ENCODE assay signal across 8 cellular contexts in the genomic region with DNA sequence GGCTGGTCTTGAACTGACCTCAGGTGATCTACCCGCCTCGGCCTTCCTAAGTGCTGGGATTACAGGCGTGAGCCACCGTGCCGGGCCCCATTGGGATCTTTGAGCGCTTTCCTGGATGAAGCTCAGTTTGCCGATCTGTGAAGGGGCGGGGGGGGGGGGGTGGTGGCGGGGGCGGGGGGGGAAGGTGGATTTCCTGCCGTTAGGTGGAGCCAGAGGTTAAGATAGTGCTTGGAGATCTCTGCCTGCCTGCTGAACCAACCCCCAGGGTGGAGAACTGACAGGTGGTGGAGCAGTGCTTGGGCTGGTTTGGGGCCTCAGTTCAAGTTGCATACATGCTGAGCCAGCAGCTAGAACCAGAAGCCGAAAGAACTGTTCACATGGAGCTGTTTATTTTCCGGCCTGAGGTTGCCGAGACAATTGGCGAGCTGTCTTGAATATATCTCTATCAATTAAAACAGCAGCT. TPM values are rescaled to one million over a fixed set of nuclear protein-coding genes. Genes with fewer than 3 reads are reported as not detected.
DNase-seq lines count a peak whose midpoint lies in the region; ATAC-seq lines count a peak whose summit lies in the region.

No MANE protein-coding gene starts in this region.

- peak overlapping the region; percentile 83 for H3K27ac ChIP-seq in angular gyrus (ENCODE audit: low read depth, low read length)

- H3K9me3 Mint-ChIP-seq in T-cell: no peaks in the 10 kb centered on the region

- DNase-seq in GM03348 (ENCODE audit: low spot score): peak; percentile 73
- DNase-seq in NCI-H1417 treated with DMSO at 0.1 percent for 48 hours (lab: John Stamatoyannopoulos, UW): peak; percentile 35
- peak; percentile 34 to 77 (median 64) for DNase-seq in T-cell
- peak; percentile 69 for DNase-seq in hepatic stellate cell (ENCODE audit: low spot score)
- peak; percentile 49 for DNase-seq in renal cortical epithelial cell (ENCODE audit: low read depth)

- H3K4me3 Mint-ChIP-seq in T-cell: peak overlapping the region; percentile 85 to 91 (median 87)

- H3K4me1 Mint-ChIP-seq in T-cell: peaks cover 18 to 30% (median 25%) of the 10 kb centered on the region in 3 donors

- ATAC-seq in T-cell (replicated peaks in 1 of 4) (peak; percentile 63 to 74 (median 69)), GM21723 (IDR thresholded peaks at IDR 0.05; ENCODE audit: unreplicated experiment) (no peak), GM18520 (IDR thresholded peaks at IDR 0.05; ENCODE audit: unreplicated experiment) (no peak)

- POLR2A ChIA-PET in T-cell (lab: Charles Lee): interaction anchor here (0.6 to 0.7 kb wide), 3 partner anchors 16 to 58 kb away, joined by 3 to 7 read pairs (median 3); no protein-coding TSS in a partner anchor

- peaks cover 0 to 9% of the 10 kb centered on the region in 2 donors for H3K27me3 Mint-ChIP-seq in T-cell

- no peaks in the 10 kb centered on the region for H3K36me3 Mint-ChIP-seq in T-cell

- CTCF ChIA-PET in T-cell (lab: Charles Lee): interaction anchor here (0.6 to 4.4 kb wide), 22 partner anchors 10 to 1435 kb away, joined by 3 to 47 read pairs (median 4); partner anchors contain the start of gene RBBP5 (in 1 of the 2)

- peak overlapping the region; percentile 80 to 84 for H3K27ac Mint-ChIP-seq in T-cell

RNA-seq across cellular contexts. Expression of gene TMCC2, which starts 1.7 kb away (rescaled TPM):
- 1 to 10 TPM; 1.0 to 3.3 (median 1.8) TPM for total RNA-seq in T-cell
- total RNA-seq in renal cortical epithelial cell: 4.4 and 4.7 TPM in 2 replicates

RNA-seq across cellular contexts. Expression of gene DSTYK, which starts 17.9 kb away (rescaled TPM):
- 10 to 100 TPM; 13.8 to 15.7 (median 14.7) TPM for total RNA-seq in T-cell
- 14.6 and 23.1 TPM in 2 replicates for total RNA-seq in renal cortical epithelial cell

Comparison
In these comparisons a context has a peak if more than half of its experiments do, and no peak if none do; other contexts are left out.
1. ATAC-seq: peak in T-cell (4 of 4); none in GM21723 (single experiment) and GM18520 (single experiment).
2. Peak in every context shown above with its lines, with median percentiles within 50 percentile points of each other: DNase-seq.